Comparison of ENCODE assay signal across 23 cellular contexts in genomic region chr3:99614768-99615167, GRCh38. TPM values are rescaled to one million over a fixed set of nuclear protein-coding genes. Genes with fewer than 3 reads are reported as not detected.
"Had no signal": no experiment of that assay in that cellular context is flagged by ENCODE, and none has a peak within 500 bp of the region (broad histone marks: within the 10 kb centered on the region; RNA-seq: fewer than 3 reads in every experiment).

No MANE protein-coding gene starts in this region.

- H3K4me1 ChIP-seq: SJCRH30 had no signal

- ATAC-seq: HepG2, SK-N-SH treated with all-trans-retinoic acid at 6 μM for 48 hours had no signal

- DNase-seq: IMR-90, Karpas-422, KG1, MG63, NCI-H1092, NCI-H1105 treated with DMSO at 0.1 percent for 48 hours, NCI-H1417 treated with DMSO at 0.1 percent for 48 hours, NCI-H146, NCI-H1694 treated with DMSO at 0.1 percent for 48 hours, NCI-H2029, NCI-H2081 treated with DMSO at 0.1 percent for 48 hours, NCI-H2171, NCI-H226, NCI-H446, NCI-H510A, NCI-H524 treated with DMSO at 0.1 percent for 48 hours, NCI-H69, NCI-H774, SHP77 treated with DMSO at 0.1 percent for 48 hours, SJCRH30 had no signal

- H3K27me3 ChIP-seq: MG63, SJCRH30 had no signal

- FAIRE-seq: HepG2 had no signal

- H3K36me3 ChIP-seq: MG63, SJCRH30 had no signal

- H3K27ac ChIP-seq: RWPE1, SJCRH30 had no signal

- H3K4me3 ChIP-seq: MG63, SJCRH30 had no signal

- H3K9me3 ChIP-seq: MG63, SJCRH30 had no signal

RNA-seq across cellular contexts. Expression of gene COL8A1, which starts 23.6 kb away (rescaled TPM):
- total RNA-seq: HepG2 had no signal
